Comparison of ENCODE assay signal across 8 cellular contexts in genomic region chr7:150450491-150450992, GRCh38. TPM values are rescaled to one million over a fixed set of nuclear protein-coding genes. Genes with fewer than 3 reads are reported as not detected.
DNase-seq lines count a peak whose midpoint lies in the region; ATAC-seq and TF ChIP-seq lines count a peak whose summit lies in the region.

Gene GIMAP8, plus strand, starts transcription at chr7:150450630. Its CDS starts 16,069 bp downstream, at chr7:150466699.

- peaks cover 17% of the 10 kb centered on the region for H3K27me3 ChIP-seq in GM23338 (ENCODE audit: insufficient read depth)
- peaks cover 0 to 22% (median 0%) of the 10 kb centered on the region in 4 donors for H3K27me3 ChIP-seq in esophagus muscularis mucosa

- no peak within 1 kb of the TSS for H3K4me2 ChIP-seq in GM23338

- H3K4me1 ChIP-seq in GM23338 (ENCODE audit: insufficient read depth) (peaks cover 4% of the 10 kb centered on the region), esophagus muscularis mucosa (peaks cover 12 to 17% (median 13%) of the 10 kb centered on the region in 4 donors)

- TF ChIP-seq POLR2A in esophagus muscularis mucosa (IDR thresholded peaks at IDR 0.05; ENCODE audit: low read depth): no peak

- H3K27ac ChIP-seq in GM23338 (ENCODE audit: low read depth) (no peak within 1 kb of the TSS), esophagus muscularis mucosa (replicated peaks in 1 of 4) (peak within 1 kb of the TSS; percentile 49 to 74 (median 70)), skin epidermis (peak within 1 kb of the TSS; percentile 13 to 95 (median 79))

- H3K9me2 ChIP-seq in GM23338 (ENCODE audit: insufficient read depth): no peaks in the 10 kb centered on the region

- H3K4me1 Mint-ChIP-seq in GM23338: peaks cover 19% of the 10 kb centered on the region
- peaks cover 65% of the 10 kb centered on the region for H3K4me1 Mint-ChIP-seq in activated CD4-positive, alpha-beta T cell treated with anti-CD3 and anti-CD28 coated beads, Interleukin-2, amount 10 ng/mL, durations not matched to agents 24 days and 14 days

- 53% methylated on average over 22 of the region's 22 CpGs for WGBS in esophagus muscularis mucosa

- no peaks in the 10 kb centered on the region for H3K79me2 ChIP-seq in GM23338 (replicated peaks; ENCODE audit: insufficient read depth)

- no peak within 1 kb of the TSS; the same call in 2 of the 3 replicates for H3K4me3 Mint-ChIP-seq in GM23338
- H3K4me3 Mint-ChIP-seq in activated CD4-positive, alpha-beta T cell treated with anti-CD3 and anti-CD28 coated beads, Interleukin-2, amount 10 ng/mL, durations not matched to agents 24 days and 14 days: peak within 1 kb of the TSS; percentile 100

- peaks cover 3% of the 10 kb centered on the region; the same call in 2 of the 3 replicates for H3K9me3 Mint-ChIP-seq in GM23338
- H3K9me3 Mint-ChIP-seq in activated CD4-positive, alpha-beta T cell treated with anti-CD3 and anti-CD28 coated beads, Interleukin-2, amount 10 ng/mL, durations not matched to agents 24 days and 14 days: peaks cover 6% of the 10 kb centered on the region

- H3K27me3 Mint-ChIP-seq in GM23338 (ENCODE audit: insufficient read depth, low read depth, poor library complexity): peaks cover 19% of the 10 kb centered on the region
- no peaks in the 10 kb centered on the region for H3K27me3 Mint-ChIP-seq in activated CD4-positive, alpha-beta T cell treated with anti-CD3 and anti-CD28 coated beads, Interleukin-2, amount 10 ng/mL, durations not matched to agents 24 days and 14 days

- H3K9me3 ChIP-seq in esophagus muscularis mucosa: no peaks in the 10 kb centered on the region

- H3K36me3 Mint-ChIP-seq in GM23338 (ENCODE audit: low read depth): no peaks in the 10 kb centered on the region
- peaks cover 33% of the 10 kb centered on the region for H3K36me3 Mint-ChIP-seq in activated CD4-positive, alpha-beta T cell treated with anti-CD3 and anti-CD28 coated beads, Interleukin-2, amount 10 ng/mL, durations not matched to agents 24 days and 14 days (ENCODE audit: low read depth)

- TF ChIP-seq EP300 in esophagus muscularis mucosa (IDR thresholded peaks at IDR 0.05): no peak

- H3K27ac Mint-ChIP-seq in GM23338: no peak within 1 kb of the TSS
- H3K27ac Mint-ChIP-seq in activated CD4-positive, alpha-beta T cell treated with anti-CD3 and anti-CD28 coated beads, Interleukin-2, amount 10 ng/mL, durations not matched to agents 24 days and 14 days: peak within 1 kb of the TSS; percentile 98

- H4K20me1 ChIP-seq in GM23338 (replicated peaks; ENCODE audit: insufficient read depth): no peaks in the 10 kb centered on the region; the same call in 1 of the 2 replicates

- H2AFZ ChIP-seq in GM23338: peak within 1 kb of the TSS; percentile 59

- H3K36me3 ChIP-seq in GM23338 (ENCODE audit: insufficient read depth) (no peaks in the 10 kb centered on the region), esophagus muscularis mucosa (peaks cover 0 to 2% (median 0%) of the 10 kb centered on the region in 4 donors)

- DNase-seq in Ammon's horn (ENCODE audit: low spot score) (peak; percentile 76), GM23338 (ENCODE audit: low spot score) (peak; percentile 8), esophagus muscularis mucosa (ENCODE audit: extremely low spot score) (peak; percentile 92), AG08395 (ENCODE audit: low spot score) (no peak), D341Med (ENCODE audit: low spot score) (no peak)
- DNase-seq in activated CD4-positive, alpha-beta T cell treated with anti-CD3 and anti-CD28 coated beads, Interleukin-2, amount 10 ng/mL, durations not matched to agents 24 days and 14 days: peak; percentile 90

- H3F3A ChIP-seq in GM23338 (replicated peaks; ENCODE audit: low read depth): no peaks in the 10 kb centered on the region; the same call in 1 of the 2 replicates

- ATAC-seq in GM23338: peak; percentile 20
- no peak for ATAC-seq in GM21526 (IDR thresholded peaks at IDR 0.05; ENCODE audit: low FRiP score, unreplicated experiment)

- TF ChIP-seq CTCF in GM23338 (conservative IDR thresholded peaks at IDR 0.05; ENCODE audit: low read depth in 2 of 2) (no peak), esophagus muscularis mucosa (IDR thresholded peaks at IDR 0.05) (no peak)

- H3K4me3 ChIP-seq in GM23338 (no peak within 1 kb of the TSS), esophagus muscularis mucosa (peak within 1 kb of the TSS; percentile 47 to 56 (median 49)), skin epidermis (peak within 1 kb of the TSS; percentile 18 to 46 (median 35))

- intact Hi-C loops in activated CD4-positive, alpha-beta T cell treated with anti-CD3 and anti-CD28 coated beads, Interleukin-2, amount 10 ng/mL, durations not matched to agents 24 days and 14 days (cut with micrococcal nuclease): loop anchor here (1.0 to 2.0 kb wide), 7 partner anchors 14 to 306 kb away; partner anchors contain the start of gene GIMAP2
- intact Hi-C loops in esophagus muscularis mucosa (cut with DNase I): loop anchor here (2.0 kb wide), 1 partner anchor 306 kb away; no protein-coding TSS in a partner anchor

TF ChIP-seq in GM23338, 12 proteins besides CTCF, POLR2A, EP300 and RAD21:
- no peak for TF ChIP-seq ZNF462 (CRISPR knock-in tag; IDR thresholded peaks at IDR 0.05)

RNA-seq across cellular contexts. Expression of gene GIMAP8, which starts in this region (rescaled TPM):
- not detected in 2 replicates for total RNA-seq in GM23338 (2014; rRNA removed; shearing (Covaris generic))
- 0.06 TPM in 1 of 2 replicates, not detected in the other for polyA plus RNA-seq in GM23338 (2016; fragmentation: Nextera tagmentation; extraction: Ambion mirVana)
- 7.9 and 8.5 TPM in 2 replicates for total RNA-seq in activated CD4-positive, alpha-beta T cell treated with anti-CD3 and anti-CD28 coated beads, Interleukin-2, amount 10 ng/mL, durations not matched to agents 24 days and 14 days
- total RNA-seq in esophagus muscularis mucosa: 10 to 100 TPM in 3 of 4 donors, 1 to 10 TPM in 1; 7.1 to 18.5 (median 15.4) TPM

Comparison
In these comparisons a context has a peak if more than half of its experiments do, and no peak if none do; other contexts are left out.
1. Peak in DNase-seq and ATAC-seq in GM23338; RNA of the gene not detected or under 1 TPM.
2. DNase-seq: peak in Ammon's horn (single experiment), activated CD4-positive, alpha-beta T cell treated with anti-CD3 and anti-CD28 coated beads, Interleukin-2, amount 10 ng/mL, durations not matched to agents 24 days and 14 days (single experiment) and esophagus muscularis mucosa (single experiment); none in AG08395 (single experiment) and D341Med (single experiment).